In the genomic region with DNA sequence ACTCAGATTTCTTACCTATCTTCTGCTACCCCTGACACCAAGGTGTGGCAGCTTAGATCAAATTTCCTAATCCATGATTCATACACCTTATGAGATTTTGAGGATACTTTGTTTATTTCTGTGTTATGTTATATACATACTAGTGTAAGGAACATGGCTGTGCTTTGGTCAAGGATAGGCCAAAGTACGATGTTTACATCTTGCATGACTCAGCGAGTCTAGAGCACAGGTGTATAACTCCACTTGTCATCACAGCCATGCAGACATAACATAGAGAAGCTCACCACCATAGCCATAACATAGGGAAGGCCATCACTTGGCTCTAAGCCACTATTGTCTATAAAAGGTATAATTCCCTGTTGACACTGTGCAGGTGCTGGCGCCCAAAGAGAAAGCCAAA, we compare ENCODE assay signal across 31 cellular contexts.
DNase-seq lines count a peak whose midpoint lies in the region; ATAC-seq, FAIRE-seq and TF ChIP-seq lines count a peak whose summit lies in the region.
"Had no signal": no experiment of that assay in that cellular context is flagged by ENCODE, and none has a peak within 500 bp of the region (broad histone marks: within the 10 kb centered on the region; RNA-seq: fewer than 3 reads in every experiment).

No MANE protein-coding gene starts in this region.

- no TSS peak for BruUV-seq in MCF 10A (replicated peaks; lab: Mats Ljungman, UMichigan)

- CTCF ChIA-PET in MCF 10A (lab: Yijun Ruan, JAX), result no interaction called here
- CTCF ChIA-PET in CD8-positive, alpha-beta T cell (lab: Charles Lee), result no interaction called here

- intact Hi-C loops in MCF 10A (cut with micrococcal nuclease) (no loop called here), breast epithelium (cut with DNase I; ENCODE audit: low total_unique reads) (no loop called here), left ventricle myocardium superior (cut with micrococcal nuclease) (no loop called here)
- intact Hi-C loops in CD8-positive, alpha-beta T cell (cut with DNase I, micrococcal nuclease), result no loop called here

- TF ChIP-seq POLR2A in breast epithelium (IDR thresholded peaks at IDR 0.05), result no peak

- no peaks in the 10 kb centered on the region for H3K9me3 Mint-ChIP-seq in MCF 10A (ENCODE audit: unreplicated experiment)
- no peaks in the 10 kb centered on the region for H3K9me3 Mint-ChIP-seq in CD8-positive, alpha-beta T cell

- H3K4me1 ChIP-seq in breast epithelium (no peaks in the 10 kb centered on the region), RWPE2 (ENCODE audit: insufficient read depth, poor library complexity, severe bottlenecking) (no peaks in the 10 kb centered on the region), small intestine (ENCODE audit: control insufficient read depth in 2 of 2, insufficient read depth in 1 of 2, low read depth in 1 of 2, low read length in 1 of 2) (no peaks in the 10 kb centered on the region)
- H3K4me1 ChIP-seq in CD8-positive, alpha-beta T cell (ENCODE audit: insufficient read depth, low read length), result no peaks in the 10 kb centered on the region
- H3K4me1 ChIP-seq: BE2C, colonic mucosa, spleen, transverse colon had no signal

- POLR2A ChIA-PET in MCF 10A (lab: Yijun Ruan, JAX), result no interaction called here
- POLR2A ChIA-PET in CD8-positive, alpha-beta T cell (lab: Charles Lee), result no interaction called here

- FAIRE-seq in small intestine (lab: Jason Lieb, UNC), result no peak
- FAIRE-seq: H54 had no signal

- no peak for TF ChIP-seq CTCF in MCF 10A (IDR thresholded peaks at IDR 0.05; ENCODE audit: unreplicated experiment)
- TF ChIP-seq CTCF in breast epithelium (IDR thresholded peaks at IDR 0.05), result no peak
- TF ChIP-seq CTCF in RWPE2 (IDR thresholded peaks at IDR 0.05; ENCODE audit: poor library complexity, severe bottlenecking), result no peak
- no peak for TF ChIP-seq CTCF in CD8-positive, alpha-beta T cell (IDR thresholded peaks at IDR 0.05)

- DNase-seq in MCF 10A (ENCODE audit: unreplicated experiment) (peak; percentile 8), breast epithelium (ENCODE audit: low spot score in 2 of 2) (no peak), NCI-H345 (lab: John Stamatoyannopoulos, UW) (peak; percentile 68), RWPE2 (ENCODE audit: low spot score) (no peak), small intestine (peak; percentile 39), left ventricle myocardium superior (no peak), NCI-H1048 (lab: John Stamatoyannopoulos, UW) (no peak)
- no peak for DNase-seq in CD8-positive, alpha-beta T cell
- DNase-seq: activated CD8-positive, alpha-beta T cell treated with anti-CD3 and anti-CD28 coated beads, Interleukin-2, amount 10 ng/mL, durations not matched to agents 7 days and 5 days; activated effector memory CD4-positive, alpha-beta T cell treated with Interleukin-2 at 50 U/mL for 16 hours; activated T-cell treated with anti-CD3 and anti-CD28 coated beads for 4 hours; anterior cingulate cortex; BE2C; colonic mucosa; DND-41; effector CD8-positive, alpha-beta T cell; kidney glomerular epithelial cell; MG63; NCI-H1694 treated with DMSO at 0.1 percent for 48 hours; ovary; retina; spleen; T-helper 17 cell; transverse colon had no signal

- no peak overlapping the region for H3K27ac Mint-ChIP-seq in MCF 10A (ENCODE audit: low read depth, unreplicated experiment)
- H3K27ac Mint-ChIP-seq in CD8-positive, alpha-beta T cell, result no peak overlapping the region
- H3K27ac Mint-ChIP-seq: activated CD8-positive, alpha-beta T cell treated with anti-CD3 and anti-CD28 coated beads, Interleukin-2, amount 10 ng/mL, durations not matched to agents 7 days and 5 days; activated naive CD8-positive, alpha-beta T cell; T-helper 17 cell had no signal

- no peak overlapping the region for H3K4me3 Mint-ChIP-seq in MCF 10A (ENCODE audit: unreplicated experiment)
- H3K4me3 Mint-ChIP-seq in CD8-positive, alpha-beta T cell, result no peak overlapping the region
- H3K4me3 Mint-ChIP-seq: activated CD8-positive, alpha-beta T cell treated with anti-CD3 and anti-CD28 coated beads, Interleukin-2, amount 10 ng/mL, durations not matched to agents 7 days and 5 days; activated naive CD8-positive, alpha-beta T cell; T-helper 17 cell had no signal

- no peak overlapping the region for H3K27ac ChIP-seq in breast epithelium
- no peak overlapping the region for H3K27ac ChIP-seq in RWPE2 (ENCODE audit: poor library complexity, severe bottlenecking)
- H3K27ac ChIP-seq in small intestine (ENCODE audit: low read depth in 1 of 2, low read length in 1 of 2), result no peak overlapping the region
- H3K27ac ChIP-seq in CD8-positive, alpha-beta T cell (ENCODE audit: low read depth, low read length), result no peak overlapping the region
- H3K27ac ChIP-seq: cardiac muscle cell, colonic mucosa, epithelial cell of prostate, ovary, RWPE1, spleen, transverse colon had no signal

- H3K36me3 ChIP-seq in breast epithelium (no peaks in the 10 kb centered on the region), RWPE2 (ENCODE audit: low read depth) (no peaks in the 10 kb centered on the region), small intestine (ENCODE audit: control insufficient read depth in 2 of 2, insufficient read depth in 2 of 2, low read length in 2 of 2) (no peaks in the 10 kb centered on the region)
- H3K36me3 ChIP-seq in CD8-positive, alpha-beta T cell (ENCODE audit: insufficient read depth, low read length), result no peaks in the 10 kb centered on the region
- H3K36me3 ChIP-seq: BE2C, cardiac muscle cell, colonic mucosa, MG63, ovary, transverse colon had no signal

- H3K27me3 ChIP-seq in breast epithelium (no peaks in the 10 kb centered on the region), RWPE2 (ENCODE audit: insufficient read depth, poor library complexity, severe bottlenecking) (no peaks in the 10 kb centered on the region), small intestine (ENCODE audit: control insufficient read depth in 2 of 2, insufficient read depth in 2 of 2, low read length in 2 of 2) (no peaks in the 10 kb centered on the region)
- H3K27me3 ChIP-seq in CD8-positive, alpha-beta T cell (ENCODE audit: insufficient read depth, low read length), result no peaks in the 10 kb centered on the region
- H3K27me3 ChIP-seq: BE2C, cardiac muscle cell, colonic mucosa, MG63, ovary, spleen, transverse colon had no signal

- peak; percentile 31; the same call in 1 of the 3 replicates for ATAC-seq in RWPE2 (ENCODE audit: low read depth)
- no peak for ATAC-seq in left ventricle myocardium superior
- ATAC-seq in CD8-positive, alpha-beta T cell, result no peak
- ATAC-seq: activated CD8-positive, alpha-beta T cell treated with anti-CD3 and anti-CD28 coated beads, Interleukin-2, amount 10 ng/mL, durations not matched to agents 7 days and 5 days; SK-N-SH treated with all-trans-retinoic acid at 6 μM for 48 hours; T-helper 17 cell had no signal

- no peaks in the 10 kb centered on the region for H3K4me1 Mint-ChIP-seq in MCF 10A (ENCODE audit: insufficient read depth, unreplicated experiment)
- no peaks in the 10 kb centered on the region for H3K4me1 Mint-ChIP-seq in CD8-positive, alpha-beta T cell (ENCODE audit: low read depth)
- H3K4me1 Mint-ChIP-seq: T-helper 17 cell had no signal

- H3K4me3 ChIP-seq in breast epithelium, result no peak overlapping the region
- H3K4me3 ChIP-seq in RWPE2 (ENCODE audit: severe bottlenecking), result no peak overlapping the region
- H3K4me3 ChIP-seq in small intestine (ENCODE audit: low read depth in 1 of 2, low read length in 2 of 2), result no peak overlapping the region
- no peak overlapping the region for H3K4me3 ChIP-seq in CD8-positive, alpha-beta T cell (ENCODE audit: low read depth, low read length)
- H3K4me3 ChIP-seq: cardiac muscle cell, colonic mucosa, lung, MG63, ovary, spleen, transverse colon had no signal

- WGBS in small intestine, 3 donors, result 46 to 68% (median 67%) methylated on average over 3 of the region's 3 CpGs

- peaks cover 5% of the 10 kb centered on the region for H3K27me3 Mint-ChIP-seq in MCF 10A (ENCODE audit: insufficient read depth, unreplicated experiment)
- peaks cover 8% of the 10 kb centered on the region for H3K27me3 Mint-ChIP-seq in CD8-positive, alpha-beta T cell (ENCODE audit: low read depth)
- H3K27me3 Mint-ChIP-seq: activated naive CD8-positive, alpha-beta T cell had no signal

- H3K9me3 ChIP-seq in breast epithelium, result no peaks in the 10 kb centered on the region
- no peaks in the 10 kb centered on the region for H3K9me3 ChIP-seq in RWPE2 (ENCODE audit: severe bottlenecking)
- H3K9me3 ChIP-seq in small intestine (ENCODE audit: control insufficient read depth, low read depth), result no peaks in the 10 kb centered on the region
- H3K9me3 ChIP-seq in CD8-positive, alpha-beta T cell (ENCODE audit: low read length), result no peaks in the 10 kb centered on the region
- H3K9me3 ChIP-seq: BE2C, colonic mucosa, MG63, ovary, spleen, transverse colon had no signal

- peaks cover 2% of the 10 kb centered on the region for H3K36me3 Mint-ChIP-seq in MCF 10A (ENCODE audit: insufficient read depth, unreplicated experiment)
- H3K36me3 Mint-ChIP-seq in CD8-positive, alpha-beta T cell, result no peaks in the 10 kb centered on the region

Comparison
In these comparisons a context has a peak if more than half of its experiments do, and no peak if none do; other contexts are left out.
1. DNase-seq: peak in MCF 10A (single experiment), NCI-H345 (single experiment) and small intestine (single experiment); none in breast epithelium (0 of 2), RWPE2 (single experiment), left ventricle myocardium superior (single experiment), NCI-H1048 (single experiment) and CD8-positive, alpha-beta T cell (0 of 7).